ENCODE assay signal across 8 cellular contexts in genomic region chr14:105249175-105250007, GRCh38. TPM values are rescaled to one million over a fixed set of nuclear protein-coding genes. Genes with fewer than 3 reads are reported as not detected.
DNase-seq lines count a peak whose midpoint lies in the region; ATAC-seq and TF ChIP-seq lines count a peak whose summit lies in the region.

No MANE protein-coding gene starts in this region.

- no peaks in the 10 kb centered on the region for H3K4me1 ChIP-seq in MM.1S (ENCODE audit: low read length)
- peaks cover 6% of the 10 kb centered on the region for H3K4me1 ChIP-seq in ectodermal cell (ENCODE audit: control insufficient read depth, insufficient read depth, low read length)
- H3K4me1 ChIP-seq in naive thymus-derived CD4-positive, alpha-beta T cell (ENCODE audit: control insufficient read depth in 2 of 2, insufficient read depth in 2 of 2, low read length in 2 of 2), result peaks cover 12 to 14% of the 10 kb centered on the region in 2 donors

- no peaks in the 10 kb centered on the region for H3K27me3 ChIP-seq in MM.1S (replicated peaks; ENCODE audit: insufficient read depth, low read length)
- peaks cover 5% of the 10 kb centered on the region for H3K27me3 ChIP-seq in ectodermal cell (ENCODE audit: control insufficient read depth, insufficient read depth, low read length, poor library complexity, severe bottlenecking)
- no peaks in the 10 kb centered on the region for H3K27me3 ChIP-seq in naive thymus-derived CD4-positive, alpha-beta T cell (ENCODE audit: control insufficient read depth in 2 of 2, insufficient read depth in 2 of 2, low read length in 2 of 2)

- ATAC-seq in naive thymus-derived CD4-positive, alpha-beta T cell, result no peak
- ATAC-seq in HG02981 (IDR thresholded peaks at IDR 0.05; ENCODE audit: unreplicated experiment), result no peak

- no peaks in the 10 kb centered on the region for H3K27me3 Mint-ChIP-seq in naive thymus-derived CD4-positive, alpha-beta T cell

- WGBS in ectodermal cell, 2 experiments, result 53 to 55% methylated on average over 63 of the region's 63 CpGs

- CTCF ChIA-PET in naive thymus-derived CD4-positive, alpha-beta T cell (lab: Charles Lee), result no interaction called here

- peaks cover 0 to 14% (median 0%) of the 10 kb centered on the region in 5 donors for H3K36me3 Mint-ChIP-seq in naive thymus-derived CD4-positive, alpha-beta T cell

- no peak for DNase-seq in MM.1S
- no peak for DNase-seq in naive thymus-derived CD4-positive, alpha-beta T cell
- no peak for DNase-seq in glomerular visceral epithelial cell (ENCODE audit: extremely low spot score)
- no peak for DNase-seq in stimulated activated naive CD4-positive, alpha-beta T cell treated with Interleukin-2 at 50 U/mL for 16 hours (lab: John Stamatoyannopoulos, UW)
- DNase-seq in SKM-1 (lab: John Stamatoyannopoulos, UW; ENCODE audit: unreplicated experiment), result no peak

- peak overlapping the region; percentile 63 to 83 (median 76) for H3K4me3 Mint-ChIP-seq in naive thymus-derived CD4-positive, alpha-beta T cell

- H3K9me3 Mint-ChIP-seq in naive thymus-derived CD4-positive, alpha-beta T cell, result no peaks in the 10 kb centered on the region

- no peaks in the 10 kb centered on the region for H3K79me2 ChIP-seq in MM.1S (ENCODE audit: low read length)

- intact Hi-C loops in naive thymus-derived CD4-positive, alpha-beta T cell (cut with micrococcal nuclease), result loop anchor here in 1 of 2 donors (10.0 kb wide), 1 partner anchor 45 kb away; no protein-coding TSS in a partner anchor

- H3F3A ChIP-seq in MM.1S (ENCODE audit: insufficient read depth, low read length), result no peaks in the 10 kb centered on the region

- no peaks in the 10 kb centered on the region for H3K36me3 ChIP-seq in MM.1S (replicated peaks; ENCODE audit: insufficient read depth, low read length)
- H3K36me3 ChIP-seq in ectodermal cell (ENCODE audit: control insufficient read depth, insufficient read depth, low read length), result peaks cover 3% of the 10 kb centered on the region
- peaks cover 0 to 39% (median 0%) of the 10 kb centered on the region in 3 experiments for H3K36me3 ChIP-seq in naive thymus-derived CD4-positive, alpha-beta T cell (ENCODE audit: control insufficient read depth in 2 of 3, insufficient read depth in 3 of 3, low read length in 3 of 3)

- POLR2A ChIA-PET in naive thymus-derived CD4-positive, alpha-beta T cell (lab: Charles Lee), result interaction anchor here (0.9 to 2.5 kb wide), 2 partner anchors 52 to 65 kb away, joined by 3 to 9 read pairs; partner anchors contain the start of genes BRF1 and PACS2

- H4K20me1 ChIP-seq in MM.1S (ENCODE audit: insufficient read depth, low read length), result no peaks in the 10 kb centered on the region

- H3K9me3 ChIP-seq in MM.1S (replicated peaks; ENCODE audit: insufficient read depth, low read length) (no peaks in the 10 kb centered on the region), ectodermal cell (ENCODE audit: control insufficient read depth, low read length) (no peaks in the 10 kb centered on the region)
- no peaks in the 10 kb centered on the region for H3K9me3 ChIP-seq in naive thymus-derived CD4-positive, alpha-beta T cell (ENCODE audit: control insufficient read depth in 2 of 3, low read length in 3 of 3)

- peak overlapping the region; percentile 83 for H3K27ac ChIP-seq in C4-2B
- no peak overlapping the region for H3K27ac ChIP-seq in MM.1S (ENCODE audit: low read length)
- no peak overlapping the region for H3K27ac ChIP-seq in ectodermal cell (ENCODE audit: insufficient read depth, low read depth, low read length, poor library complexity, severe bottlenecking)
- peak overlapping the region; percentile 77 for H3K27ac ChIP-seq in naive thymus-derived CD4-positive, alpha-beta T cell (ENCODE audit: low read depth, low read length)

- no peak overlapping the region for H3K4me2 ChIP-seq in MM.1S (ENCODE audit: low read depth, low read length)

- no peaks in the 10 kb centered on the region for H3K9me2 ChIP-seq in MM.1S (replicated peaks; ENCODE audit: insufficient read depth, low read length)

- peak overlapping the region in 7 of 9 donors; percentile 21 to 83 (median 78) for H3K27ac Mint-ChIP-seq in naive thymus-derived CD4-positive, alpha-beta T cell

- H3K4me1 Mint-ChIP-seq in naive thymus-derived CD4-positive, alpha-beta T cell, result peaks cover 15 to 49% (median 31%) of the 10 kb centered on the region in 7 donors

- no peak overlapping the region for H2AFZ ChIP-seq in MM.1S (ENCODE audit: low read length)

- H3K9ac ChIP-seq in MM.1S (ENCODE audit: low read length), result no peak overlapping the region

- peak overlapping the region; percentile 44; the same call in 1 of the 2 replicates for H3K4me3 ChIP-seq in MM.1S (ENCODE audit: low read length)
- H3K4me3 ChIP-seq in ectodermal cell (ENCODE audit: insufficient read depth, low read depth, low read length), result peak overlapping the region; percentile 49
- H3K4me3 ChIP-seq in naive thymus-derived CD4-positive, alpha-beta T cell (ENCODE audit: low read length), result peak overlapping the region; percentile 9

- no peak for TF ChIP-seq CTCF in C4-2B (conservative IDR thresholded peaks at IDR 0.05)
- TF ChIP-seq CTCF in MM.1S (IDR thresholded peaks at IDR 0.05; ENCODE audit: low read length), result no peak

RNA-seq across cellular contexts. Expression of gene BTBD6, which starts 1.1 kb away (rescaled TPM):
- polyA plus RNA-seq in ectodermal cell (2013, experiment 1 of 4), result 23.5 TPM
- polyA plus RNA-seq in ectodermal cell (2013, experiment 2 of 4), result 24.1 TPM
- 19.3 TPM for polyA plus RNA-seq in ectodermal cell (2013, experiment 3 of 4)
- polyA plus RNA-seq in ectodermal cell (2013, experiment 4 of 4), result 18.6 TPM
- 10 to 100 TPM; 30.8 to 43.0 (median 40.1) TPM for total RNA-seq in naive thymus-derived CD4-positive, alpha-beta T cell
- polyA plus RNA-seq in naive thymus-derived CD4-positive, alpha-beta T cell, result 1 to 10 TPM; 4.0 to 7.9 TPM

RNA-seq across cellular contexts. Expression of gene BRF1, which starts 51.4 kb away (rescaled TPM):
- polyA plus RNA-seq in ectodermal cell (2013, experiment 1 of 4), result 27.3 TPM
- polyA plus RNA-seq in ectodermal cell (2013, experiment 2 of 4), result 29.6 TPM
- 25.8 TPM for polyA plus RNA-seq in ectodermal cell (2013, experiment 3 of 4)
- 27.4 TPM for polyA plus RNA-seq in ectodermal cell (2013, experiment 4 of 4)
- total RNA-seq in naive thymus-derived CD4-positive, alpha-beta T cell, result 10 to 100 TPM; 49.8 to 75.7 (median 61.4) TPM
- 10 to 100 TPM in 1 of 2 donors, 1 to 10 TPM in 1; 7.1 to 11.9 TPM for polyA plus RNA-seq in naive thymus-derived CD4-positive, alpha-beta T cell

Comparison
In these comparisons a context has a peak if more than half of its experiments do, and no peak if none do; other contexts are left out.
1. H3K27ac ChIP-seq: peak in C4-2B (single experiment) and naive thymus-derived CD4-positive, alpha-beta T cell (single experiment); none in MM.1S (single experiment) and ectodermal cell (single experiment).
2. Peak in every context shown above with its lines, with median percentiles within 50 percentile points of each other: H3K4me3 ChIP-seq.